Comparison of ENCODE assay signal across 1 cellular context in the genomic region with DNA sequence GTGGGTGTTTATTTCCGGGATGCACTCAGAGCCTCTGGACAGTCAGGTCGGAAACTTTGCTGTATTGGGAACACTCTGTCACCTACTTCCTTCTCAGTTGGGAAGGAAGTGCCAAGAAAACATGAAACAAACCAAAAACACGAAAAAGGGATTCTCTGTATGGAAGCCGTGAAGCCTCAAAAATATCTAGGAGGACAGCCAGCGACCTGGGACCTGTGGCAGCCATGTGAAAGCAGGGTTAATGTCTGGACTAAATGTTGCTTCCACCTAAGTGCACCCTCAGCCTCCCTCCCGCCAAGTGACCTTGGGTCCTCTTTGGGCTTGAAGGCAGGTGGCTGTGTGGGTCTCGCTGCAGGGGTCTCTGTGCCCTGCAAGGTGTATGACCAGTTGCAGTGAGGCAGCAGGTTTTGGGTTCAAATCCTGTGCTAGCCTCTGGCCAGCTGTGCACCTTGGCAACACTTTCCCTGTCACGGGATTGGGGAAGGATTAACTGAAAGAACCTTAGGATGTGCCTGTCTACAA.
A peak's percentile ranks its signal among the peaks of the same experiment; 100 is the strongest.
TF ChIP-seq lines count a peak whose summit lies in the region.

No MANE protein-coding gene starts in this region.

TF ChIP-seq in HepG2, 621 proteins besides CTCF, POLR2A, EP300 and RAD21 (continued from another document):
- TF ChIP-seq, protein P1, sequence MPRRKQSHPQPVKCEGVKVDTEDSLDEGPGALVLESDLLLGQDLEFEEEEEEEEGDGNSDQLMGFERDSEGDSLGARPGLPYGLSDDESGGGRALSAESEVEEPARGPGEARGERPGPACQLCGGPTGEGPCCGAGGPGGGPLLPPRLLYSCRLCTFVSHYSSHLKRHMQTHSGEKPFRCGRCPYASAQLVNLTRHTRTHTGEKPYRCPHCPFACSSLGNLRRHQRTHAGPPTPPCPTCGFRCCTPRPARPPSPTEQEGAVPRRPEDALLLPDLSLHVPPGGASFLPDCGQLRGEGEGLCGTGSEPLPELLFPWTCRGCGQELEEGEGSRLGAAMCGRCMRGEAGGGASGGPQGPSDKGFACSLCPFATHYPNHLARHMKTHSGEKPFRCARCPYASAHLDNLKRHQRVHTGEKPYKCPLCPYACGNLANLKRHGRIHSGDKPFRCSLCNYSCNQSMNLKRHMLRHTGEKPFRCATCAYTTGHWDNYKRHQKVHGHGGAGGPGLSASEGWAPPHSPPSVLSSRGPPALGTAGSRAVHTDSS (CRISPR knock-in tag; conservative IDR thresholded peaks at IDR 0.05): no peak
- TF ChIP-seq SCMH1 (CRISPR knock-in tag; IDR thresholded peaks at IDR 0.05; ENCODE audit: borderline replicate concordance) (no peak), ZNF329 (CRISPR knock-in tag; IDR thresholded peaks at IDR 0.05; ENCODE audit: low read depth) (no peak), CHD4 (IDR thresholded peaks at IDR 0.05; ENCODE audit: borderline replicate concordance, low read length) (no peak), ZNF12 (CRISPR knock-in tag; IDR thresholded peaks at IDR 0.05) (0 out of 2 replicates have a peak, but pooled peaks have one; percentile 47), ZNF558 (CRISPR knock-in tag; IDR thresholded peaks at IDR 0.05; ENCODE audit: borderline replicate concordance) (peak; percentile 15; the same call in 1 of the 2 replicates), HMG20B (CRISPR knock-in tag; conservative IDR thresholded peaks at IDR 0.05) (no peak), ATF7-NPFF (CRISPR knock-in tag; IDR thresholded peaks at IDR 0.05; ENCODE audit: low read depth) (0 out of 2 replicates have a peak, but pooled peaks have one; percentile 42), TEAD3 (CRISPR knock-in tag; optimal IDR thresholded peaks at IDR 0.05; ENCODE audit: borderline replicate concordance) (peak; percentile 28), ZNF10 (CRISPR knock-in tag; IDR thresholded peaks at IDR 0.05; ENCODE audit: borderline replicate concordance, low read depth) (0 out of 2 replicates have a peak, but pooled peaks have one; percentile 14), POLR2G (IDR thresholded peaks at IDR 0.05; ENCODE audit: low read depth, low read length) (no peak), ZFY (CRISPR knock-in tag; IDR thresholded peaks at IDR 0.05) (no peak), ZNF33B (CRISPR knock-in tag; IDR thresholded peaks at IDR 0.05) (peak; percentile 74; the same call in 1 of the 2 replicates), ZNF709 (CRISPR knock-in tag; IDR thresholded peaks at IDR 0.05) (no peak)
- TF ChIP-seq, protein P2, sequence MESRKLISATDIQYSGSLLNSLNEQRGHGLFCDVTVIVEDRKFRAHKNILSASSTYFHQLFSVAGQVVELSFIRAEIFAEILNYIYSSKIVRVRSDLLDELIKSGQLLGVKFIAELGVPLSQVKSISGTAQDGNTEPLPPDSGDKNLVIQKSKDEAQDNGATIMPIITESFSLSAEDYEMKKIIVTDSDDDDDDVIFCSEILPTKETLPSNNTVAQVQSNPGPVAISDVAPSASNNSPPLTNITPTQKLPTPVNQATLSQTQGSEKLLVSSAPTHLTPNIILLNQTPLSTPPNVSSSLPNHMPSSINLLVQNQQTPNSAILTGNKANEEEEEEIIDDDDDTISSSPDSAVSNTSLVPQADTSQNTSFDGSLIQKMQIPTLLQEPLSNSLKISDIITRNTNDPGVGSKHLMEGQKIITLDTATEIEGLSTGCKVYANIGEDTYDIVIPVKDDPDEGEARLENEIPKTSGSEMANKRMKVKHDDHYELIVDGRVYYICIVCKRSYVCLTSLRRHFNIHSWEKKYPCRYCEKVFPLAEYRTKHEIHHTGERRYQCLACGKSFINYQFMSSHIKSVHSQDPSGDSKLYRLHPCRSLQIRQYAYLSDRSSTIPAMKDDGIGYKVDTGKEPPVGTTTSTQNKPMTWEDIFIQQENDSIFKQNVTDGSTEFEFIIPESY (CRISPR knock-in tag; IDR thresholded peaks at IDR 0.05): peak; percentile 28; the same call in 1 of the 2 replicates
- TF ChIP-seq, protein P3, sequence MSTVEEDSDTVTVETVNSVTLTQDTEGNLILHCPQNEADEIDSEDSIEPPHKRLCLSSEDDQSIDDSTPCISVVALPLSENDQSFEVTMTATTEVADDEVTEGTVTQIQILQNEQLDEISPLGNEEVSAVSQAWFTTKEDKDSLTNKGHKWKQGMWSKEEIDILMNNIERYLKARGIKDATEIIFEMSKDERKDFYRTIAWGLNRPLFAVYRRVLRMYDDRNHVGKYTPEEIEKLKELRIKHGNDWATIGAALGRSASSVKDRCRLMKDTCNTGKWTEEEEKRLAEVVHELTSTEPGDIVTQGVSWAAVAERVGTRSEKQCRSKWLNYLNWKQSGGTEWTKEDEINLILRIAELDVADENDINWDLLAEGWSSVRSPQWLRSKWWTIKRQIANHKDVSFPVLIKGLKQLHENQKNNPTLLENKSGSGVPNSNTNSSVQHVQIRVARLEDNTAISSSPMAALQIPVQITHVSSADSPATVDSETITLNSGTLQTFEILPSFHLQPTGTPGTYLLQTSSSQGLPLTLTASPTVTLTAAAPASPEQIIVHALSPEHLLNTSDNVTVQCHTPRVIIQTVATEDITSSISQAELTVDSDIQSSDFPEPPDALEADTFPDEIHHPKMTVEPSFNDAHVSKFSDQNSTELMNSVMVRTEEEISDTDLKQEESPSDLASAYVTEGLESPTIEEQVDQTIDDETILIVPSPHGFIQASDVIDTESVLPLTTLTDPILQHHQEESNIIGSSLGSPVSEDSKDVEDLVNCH (CRISPR knock-in tag; IDR thresholded peaks at IDR 0.05): 0 out of 2 replicates have a peak, but pooled peaks have one; percentile 13
